17 cellular contexts compared by ENCODE assay signal in the genomic region with DNA sequence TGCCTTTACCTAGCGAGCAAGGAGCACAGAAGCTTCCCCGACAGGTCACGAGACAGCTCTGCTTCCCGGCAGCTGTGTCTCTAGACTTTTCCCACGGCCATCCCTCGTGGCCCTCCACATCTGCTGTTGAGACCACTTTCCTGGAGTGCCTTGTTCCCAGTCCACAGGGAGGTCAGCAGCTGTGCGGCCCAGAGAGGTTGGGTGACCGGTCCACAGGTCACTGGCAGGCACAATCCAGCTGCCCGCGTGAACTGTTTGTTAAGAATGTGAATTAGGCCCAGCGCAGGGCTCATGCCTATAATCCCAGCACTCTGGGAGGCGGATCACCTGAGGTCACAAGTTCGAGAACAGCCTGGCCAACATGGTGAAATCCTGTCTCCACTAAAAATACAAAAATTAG.
DNase-seq lines count a peak whose midpoint lies in the region; ATAC-seq and TF ChIP-seq lines count a peak whose summit lies in the region.
"Had no signal": no experiment of that assay in that cellular context is flagged by ENCODE, and none has a peak within 500 bp of the region (broad histone marks: within the 10 kb centered on the region; RNA-seq: fewer than 3 reads in every experiment).

No MANE protein-coding gene starts in this region.

- TF ChIP-seq CTCF in WTC11 (IDR thresholded peaks at IDR 0.05) = no peak
- TF ChIP-seq CTCF in right lobe of liver (IDR thresholded peaks at IDR 0.05) = no peak
- no peak for TF ChIP-seq CTCF in osteocyte (IDR thresholded peaks at IDR 0.05)

- TF ChIP-seq POLR2A in right lobe of liver (IDR thresholded peaks at IDR 0.05) = no peak

- H3K36me3 Mint-ChIP-seq in WTC11 (peaks cover 13% of the 10 kb centered on the region), osteocyte (ENCODE audit: unreplicated experiment) (peaks cover 3% of the 10 kb centered on the region)
- H3K36me3 Mint-ChIP-seq in activated naive CD4-positive, alpha-beta T cell treated with anti-CD3 and anti-CD28 coated beads, Interleukin-2, amount 10 ng/mL, durations not matched to agents 7 days and 5 days = no peaks in the 10 kb centered on the region
- H3K36me3 Mint-ChIP-seq: CD4-positive, CD25-positive, alpha-beta regulatory T cell had no signal

- WGBS in right lobe of liver (ENCODE audit: insufficient coverage, low coverage, low lambda C conversion rate, missing lambda C conversion rate) = 59% methylated on average over 7 of the region's 13 CpGs

- intact Hi-C loops in right lobe of liver (cut with DNase I) = no loop called here

- peaks cover 0 to 4% (median 0%) of the 10 kb centered on the region in 4 donors for H3K4me1 ChIP-seq in right lobe of liver

- H3K4me3 Mint-ChIP-seq in WTC11 (no peak overlapping the region), osteocyte (ENCODE audit: unreplicated experiment) (no peak overlapping the region)
- no peak overlapping the region for H3K4me3 Mint-ChIP-seq in activated naive CD4-positive, alpha-beta T cell treated with anti-CD3 and anti-CD28 coated beads, Interleukin-2, amount 10 ng/mL, durations not matched to agents 7 days and 5 days
- H3K4me3 Mint-ChIP-seq: CD4-positive, CD25-positive, alpha-beta regulatory T cell; CD8-positive, alpha-beta memory T cell; H9 had no signal

- no peaks in the 10 kb centered on the region for H3K27me3 ChIP-seq in right lobe of liver
- H3K27me3 ChIP-seq: BE2C had no signal

- POLR2A ChIA-PET in WTC11 (lab: Charles Lee) = no interaction called here

- H3K27ac ChIP-seq in caudate nucleus (ENCODE audit: low read depth, low read length) (peak overlapping the region; percentile 67), right lobe of liver (peak overlapping the region in 1 of 3 donors; percentile 5)

- H3K27me3 Mint-ChIP-seq in WTC11 (ENCODE audit: low read depth) (no peaks in the 10 kb centered on the region), osteocyte (ENCODE audit: unreplicated experiment) (no peaks in the 10 kb centered on the region)
- no peaks in the 10 kb centered on the region for H3K27me3 Mint-ChIP-seq in activated naive CD4-positive, alpha-beta T cell treated with anti-CD3 and anti-CD28 coated beads, Interleukin-2, amount 10 ng/mL, durations not matched to agents 7 days and 5 days

- no peaks in the 10 kb centered on the region for H3K9me3 Mint-ChIP-seq in WTC11
- no peaks in the 10 kb centered on the region for H3K9me3 Mint-ChIP-seq in osteocyte (ENCODE audit: unreplicated experiment)
- no peaks in the 10 kb centered on the region for H3K9me3 Mint-ChIP-seq in activated naive CD4-positive, alpha-beta T cell treated with anti-CD3 and anti-CD28 coated beads, Interleukin-2, amount 10 ng/mL, durations not matched to agents 7 days and 5 days
- H3K9me3 Mint-ChIP-seq: CD8-positive, alpha-beta memory T cell; H9 had no signal

- H3K4me1 Mint-ChIP-seq in WTC11 = peaks cover 7% of the 10 kb centered on the region
- H3K4me1 Mint-ChIP-seq in osteocyte (ENCODE audit: unreplicated experiment) = peaks cover 46% of the 10 kb centered on the region
- H3K4me1 Mint-ChIP-seq in activated naive CD4-positive, alpha-beta T cell treated with anti-CD3 and anti-CD28 coated beads, Interleukin-2, amount 10 ng/mL, durations not matched to agents 7 days and 5 days = peaks cover 12% of the 10 kb centered on the region

- no peak for ATAC-seq in WTC11
- peak; percentile 14 to 74 (median 50) for ATAC-seq in right lobe of liver

- CTCF ChIA-PET in WTC11 (lab: Charles Lee) = interaction anchor here (1.5 to 1.6 kb wide), 2 partner anchors 21 to 114 kb away, joined by 3 to 5 read pairs; no protein-coding TSS in a partner anchor
- CTCF ChIA-PET in activated naive CD4-positive, alpha-beta T cell treated with anti-CD3 and anti-CD28 coated beads, Interleukin-2, amount 10 ng/mL, durations not matched to agents 7 days and 5 days (lab: Charles Lee) = no interaction called here

- peaks cover 0 to 46% (median 25%) of the 10 kb centered on the region in 4 donors for H3K36me3 ChIP-seq in right lobe of liver

- no peaks in the 10 kb centered on the region for H3K9me3 ChIP-seq in right lobe of liver
- H3K9me3 ChIP-seq: BE2C had no signal

- H3K27ac Mint-ChIP-seq in WTC11 = peak overlapping the region; percentile 27; the same call in 1 of the 2 replicates
- peak overlapping the region; percentile 95 for H3K27ac Mint-ChIP-seq in osteocyte (ENCODE audit: unreplicated experiment)
- H3K27ac Mint-ChIP-seq in activated naive CD4-positive, alpha-beta T cell treated with anti-CD3 and anti-CD28 coated beads, Interleukin-2, amount 10 ng/mL, durations not matched to agents 7 days and 5 days = no peak overlapping the region
- H3K27ac Mint-ChIP-seq: CD4-positive, CD25-positive, alpha-beta regulatory T cell had no signal

- no peak for DNase-seq in WTC11 (ENCODE audit: low spot score)
- no peak for DNase-seq in caudate nucleus (lab: John Stamatoyannopoulos, UW)
- no peak for DNase-seq in right lobe of liver
- DNase-seq in osteocyte (ENCODE audit: extremely low spot score, unreplicated experiment) = no peak
- no peak for DNase-seq in NCI-H1436 (lab: John Stamatoyannopoulos, UW)
- no peak for DNase-seq in activated naive CD4-positive, alpha-beta T cell treated with anti-CD3 and anti-CD28 coated beads, Interleukin-2, amount 10 ng/mL, durations not matched to agents 7 days and 5 days
- no peak for DNase-seq in NCI-H1417 (lab: John Stamatoyannopoulos, UW)
- DNase-seq: ACHN; BE2C; C1 segment of cervical spinal cord; CD4-positive, CD25-positive, alpha-beta regulatory T cell; CD8-positive, alpha-beta memory T cell; COR-L47; DMS 273 treated with DMSO at 0.1 percent for 48 hours; DMS53; DND-41; H9 had no signal

- no peak overlapping the region for H3K4me3 ChIP-seq in right lobe of liver

TF ChIP-seq in WTC11, 78 proteins besides CTCF, POLR2A, EP300 and RAD21:
- TF ChIP-seq MYBL2 (CRISPR knock-in tag; IDR thresholded peaks at IDR 0.05) = no peak
- TF ChIP-seq JUN (CRISPR knock-in tag; IDR thresholded peaks at IDR 0.05) = no peak
- TF ChIP-seq ZNF317 (CRISPR knock-in tag; IDR thresholded peaks at IDR 0.05; ENCODE audit: borderline replicate concordance, low read depth) = no peak
- TF ChIP-seq, protein P1, sequence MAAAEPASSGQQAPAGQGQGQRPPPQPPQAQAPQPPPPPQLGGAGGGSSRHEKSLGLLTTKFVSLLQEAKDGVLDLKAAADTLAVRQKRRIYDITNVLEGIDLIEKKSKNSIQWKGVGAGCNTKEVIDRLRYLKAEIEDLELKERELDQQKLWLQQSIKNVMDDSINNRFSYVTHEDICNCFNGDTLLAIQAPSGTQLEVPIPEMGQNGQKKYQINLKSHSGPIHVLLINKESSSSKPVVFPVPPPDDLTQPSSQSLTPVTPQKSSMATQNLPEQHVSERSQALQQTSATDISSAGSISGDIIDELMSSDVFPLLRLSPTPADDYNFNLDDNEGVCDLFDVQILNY (CRISPR knock-in tag; IDR thresholded peaks at IDR 0.05) = no peak
- TF ChIP-seq, protein P2, sequence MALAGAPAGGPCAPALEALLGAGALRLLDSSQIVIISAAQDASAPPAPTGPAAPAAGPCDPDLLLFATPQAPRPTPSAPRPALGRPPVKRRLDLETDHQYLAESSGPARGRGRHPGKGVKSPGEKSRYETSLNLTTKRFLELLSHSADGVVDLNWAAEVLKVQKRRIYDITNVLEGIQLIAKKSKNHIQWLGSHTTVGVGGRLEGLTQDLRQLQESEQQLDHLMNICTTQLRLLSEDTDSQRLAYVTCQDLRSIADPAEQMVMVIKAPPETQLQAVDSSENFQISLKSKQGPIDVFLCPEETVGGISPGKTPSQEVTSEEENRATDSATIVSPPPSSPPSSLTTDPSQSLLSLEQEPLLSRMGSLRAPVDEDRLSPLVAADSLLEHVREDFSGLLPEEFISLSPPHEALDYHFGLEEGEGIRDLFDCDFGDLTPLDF (CRISPR knock-in tag; IDR thresholded peaks at IDR 0.05) = no peak
- TF ChIP-seq, protein P3, sequence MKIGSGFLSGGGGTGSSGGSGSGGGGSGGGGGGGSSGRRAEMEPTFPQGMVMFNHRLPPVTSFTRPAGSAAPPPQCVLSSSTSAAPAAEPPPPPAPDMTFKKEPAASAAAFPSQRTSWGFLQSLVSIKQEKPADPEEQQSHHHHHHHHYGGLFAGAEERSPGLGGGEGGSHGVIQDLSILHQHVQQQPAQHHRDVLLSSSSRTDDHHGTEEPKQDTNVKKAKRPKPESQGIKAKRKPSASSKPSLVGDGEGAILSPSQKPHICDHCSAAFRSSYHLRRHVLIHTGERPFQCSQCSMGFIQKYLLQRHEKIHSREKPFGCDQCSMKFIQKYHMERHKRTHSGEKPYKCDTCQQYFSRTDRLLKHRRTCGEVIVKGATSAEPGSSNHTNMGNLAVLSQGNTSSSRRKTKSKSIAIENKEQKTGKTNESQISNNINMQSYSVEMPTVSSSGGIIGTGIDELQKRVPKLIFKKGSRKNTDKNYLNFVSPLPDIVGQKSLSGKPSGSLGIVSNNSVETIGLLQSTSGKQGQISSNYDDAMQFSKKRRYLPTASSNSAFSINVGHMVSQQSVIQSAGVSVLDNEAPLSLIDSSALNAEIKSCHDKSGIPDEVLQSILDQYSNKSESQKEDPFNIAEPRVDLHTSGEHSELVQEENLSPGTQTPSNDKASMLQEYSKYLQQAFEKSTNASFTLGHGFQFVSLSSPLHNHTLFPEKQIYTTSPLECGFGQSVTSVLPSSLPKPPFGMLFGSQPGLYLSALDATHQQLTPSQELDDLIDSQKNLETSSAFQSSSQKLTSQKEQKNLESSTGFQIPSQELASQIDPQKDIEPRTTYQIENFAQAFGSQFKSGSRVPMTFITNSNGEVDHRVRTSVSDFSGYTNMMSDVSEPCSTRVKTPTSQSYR (CRISPR knock-in tag; IDR thresholded peaks at IDR 0.05) = no peak
- TF ChIP-seq SMAD3 (CRISPR knock-in tag; IDR thresholded peaks at IDR 0.05; ENCODE audit: borderline replicate concordance) = no peak
- TF ChIP-seq, protein P4, sequence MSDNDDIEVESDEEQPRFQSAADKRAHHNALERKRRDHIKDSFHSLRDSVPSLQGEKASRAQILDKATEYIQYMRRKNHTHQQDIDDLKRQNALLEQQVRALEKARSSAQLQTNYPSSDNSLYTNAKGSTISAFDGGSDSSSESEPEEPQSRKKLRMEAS (CRISPR knock-in tag; IDR thresholded peaks at IDR 0.05) = no peak
